Comparison of ENCODE assay signal across 8 cellular contexts in the genomic region with DNA sequence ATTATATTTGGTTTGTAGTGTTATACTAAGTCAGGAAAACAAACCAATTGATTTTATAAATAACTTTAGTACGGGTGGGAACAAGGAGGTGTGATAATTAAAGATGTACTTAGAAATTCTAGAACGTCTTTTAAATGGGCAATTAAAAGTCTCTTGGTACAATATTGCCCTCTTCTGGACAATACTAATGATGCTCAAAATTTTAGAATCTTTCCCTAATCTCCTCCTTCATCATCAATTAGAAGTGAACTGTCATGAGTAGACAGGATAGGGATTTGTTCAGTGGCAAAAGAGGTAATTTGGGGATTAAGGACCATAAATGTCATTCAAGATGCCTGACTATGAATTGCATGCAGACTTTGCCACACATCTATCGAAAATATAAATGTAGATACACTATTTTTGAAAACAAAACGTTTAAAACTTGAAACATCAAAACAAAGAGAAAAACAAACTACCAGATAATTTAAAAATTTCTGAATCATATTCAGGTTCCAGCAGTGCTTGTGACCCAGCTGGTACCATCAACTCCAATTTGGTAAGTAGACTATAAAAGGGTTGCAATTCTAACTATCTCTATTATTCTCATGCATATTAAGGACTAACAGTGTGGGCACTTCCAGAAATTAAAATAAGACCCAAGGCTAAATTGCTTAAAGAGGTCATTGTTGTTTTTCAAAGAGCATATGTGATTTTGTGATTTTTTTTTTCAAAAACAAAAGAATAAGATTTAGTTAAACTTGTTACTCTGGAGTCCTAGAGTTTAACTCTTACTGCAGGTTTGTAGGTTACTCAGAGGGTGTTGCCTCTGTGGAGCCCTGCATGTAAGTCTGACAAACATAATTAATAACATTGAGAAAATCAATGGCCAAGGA.
A peak's percentile ranks its signal among the peaks of the same experiment; 100 is the strongest.
DNase-seq lines count a peak whose midpoint lies in the region; ATAC-seq and TF ChIP-seq lines count a peak whose summit lies in the region.

No MANE protein-coding gene starts in this region.

- no peaks in the 10 kb centered on the region for H3K36me3 Mint-ChIP-seq in CD8-positive, alpha-beta T cell

- H3K4me1 ChIP-seq in CD8-positive, alpha-beta T cell (ENCODE audit: insufficient read depth, low read length) = peaks cover 19% of the 10 kb centered on the region

- H3K9me3 ChIP-seq in CD8-positive, alpha-beta T cell (ENCODE audit: low read length) = no peaks in the 10 kb centered on the region

- H3K27ac Mint-ChIP-seq in CD8-positive, alpha-beta T cell = no peak overlapping the region

- H3K4me3 Mint-ChIP-seq in CD8-positive, alpha-beta T cell = no peak overlapping the region

- no peak for ATAC-seq in CD8-positive, alpha-beta T cell
- ATAC-seq in HG03460 (IDR thresholded peaks at IDR 0.05; ENCODE audit: unreplicated experiment) = no peak
- no peak for ATAC-seq in GM21619 (IDR thresholded peaks at IDR 0.05; ENCODE audit: unreplicated experiment)

- no peak overlapping the region for H3K27ac ChIP-seq in CD8-positive, alpha-beta T cell (ENCODE audit: low read depth, low read length)
- no peak overlapping the region for H3K27ac ChIP-seq in RWPE1
- no peak overlapping the region for H3K27ac ChIP-seq in caudate nucleus (ENCODE audit: low read depth, low read length)

- POLR2A ChIA-PET in CD8-positive, alpha-beta T cell (lab: Charles Lee) = no interaction called here
- POLR2A ChIA-PET in RWPE1 (lab: Yijun Ruan, JAX; ENCODE audit: low non-redundant PET) = no interaction called here

- DNase-seq in CD8-positive, alpha-beta T cell = no peak
- peak; percentile 27 for DNase-seq in RWPE1 (ENCODE audit: low spot score)
- peak in 1 of 2 donors; percentile 53 for DNase-seq in foreskin fibroblast
- DNase-seq in superior temporal gyrus (ENCODE audit: extremely low spot score) = peak; percentile 82
- DNase-seq in caudate nucleus (lab: John Stamatoyannopoulos, UW) = no peak

- no peaks in the 10 kb centered on the region for H3K9me3 Mint-ChIP-seq in CD8-positive, alpha-beta T cell

- no peaks in the 10 kb centered on the region for H3K36me3 ChIP-seq in CD8-positive, alpha-beta T cell (ENCODE audit: insufficient read depth, low read length)

- no peak overlapping the region for H3K4me3 ChIP-seq in CD8-positive, alpha-beta T cell (ENCODE audit: low read depth, low read length)
- H3K4me3 ChIP-seq in foreskin fibroblast (ENCODE audit: low read depth in 1 of 2, low read length in 2 of 2) = no peak overlapping the region

- no peaks in the 10 kb centered on the region for H3K27me3 Mint-ChIP-seq in CD8-positive, alpha-beta T cell (ENCODE audit: low read depth)

- peak; percentile 77 for TF ChIP-seq RAD21 in Ishikawa (IDR thresholded peaks at IDR 0.05; ENCODE audit: low read depth)

- H3K4me1 Mint-ChIP-seq in CD8-positive, alpha-beta T cell (ENCODE audit: low read depth) = peaks cover 30% of the 10 kb centered on the region

- CTCF ChIA-PET in CD8-positive, alpha-beta T cell (lab: Charles Lee) = interaction anchor here (0.6 to 6.9 kb wide), 18 partner anchors 9 to 308 kb away, joined by 3 to 62 read pairs (median 4); no protein-coding TSS in a partner anchor
- CTCF ChIA-PET in RWPE1 (lab: Yijun Ruan, JAX) = no interaction called here

- intact Hi-C loops in CD8-positive, alpha-beta T cell (cut with DNase I, micrococcal nuclease) = loop anchor here (1.0 to 5.0 kb wide), 7 partner anchors 105 to 1011 kb away; no protein-coding TSS in a partner anchor

- TF ChIP-seq EP300 in Ishikawa (IDR thresholded peaks at IDR 0.05; ENCODE audit: borderline replicate concordance) = no peak

- H3K27me3 ChIP-seq in CD8-positive, alpha-beta T cell (ENCODE audit: insufficient read depth, low read length) = no peaks in the 10 kb centered on the region

- peak; percentile 67 for TF ChIP-seq CTCF in CD8-positive, alpha-beta T cell (IDR thresholded peaks at IDR 0.05)
- peak; percentile 73 for TF ChIP-seq CTCF in RWPE1 (conservative IDR thresholded peaks at IDR 0.05; ENCODE audit: low read depth)
- TF ChIP-seq CTCF in foreskin fibroblast (IDR thresholded peaks at IDR 0.05; ENCODE audit: low read depth, low read length) = peak; percentile 23

TF ChIP-seq in Ishikawa, 13 proteins besides CTCF, POLR2A, EP300 and RAD21:
- no peak for TF ChIP-seq TAF1 (IDR thresholded peaks at IDR 0.05; ENCODE audit: low read depth)
- no peak for TF ChIP-seq TEAD4 (IDR thresholded peaks at IDR 0.05)
- no peak for TF ChIP-seq NFIC (IDR thresholded peaks at IDR 0.05)
- TF ChIP-seq, protein P1, sequence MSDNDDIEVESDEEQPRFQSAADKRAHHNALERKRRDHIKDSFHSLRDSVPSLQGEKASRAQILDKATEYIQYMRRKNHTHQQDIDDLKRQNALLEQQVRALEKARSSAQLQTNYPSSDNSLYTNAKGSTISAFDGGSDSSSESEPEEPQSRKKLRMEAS (IDR thresholded peaks at IDR 0.05) = no peak
- no peak for TF ChIP-seq FOXM1 (IDR thresholded peaks at IDR 0.05; ENCODE audit: borderline replicate concordance, low read depth)
- TF ChIP-seq CREB1 (IDR thresholded peaks at IDR 0.05; ENCODE audit: low read depth) = no peak
- no peak for TF ChIP-seq ZBTB7A (IDR thresholded peaks at IDR 0.05; ENCODE audit: low read depth)
- TF ChIP-seq, protein P2, sequence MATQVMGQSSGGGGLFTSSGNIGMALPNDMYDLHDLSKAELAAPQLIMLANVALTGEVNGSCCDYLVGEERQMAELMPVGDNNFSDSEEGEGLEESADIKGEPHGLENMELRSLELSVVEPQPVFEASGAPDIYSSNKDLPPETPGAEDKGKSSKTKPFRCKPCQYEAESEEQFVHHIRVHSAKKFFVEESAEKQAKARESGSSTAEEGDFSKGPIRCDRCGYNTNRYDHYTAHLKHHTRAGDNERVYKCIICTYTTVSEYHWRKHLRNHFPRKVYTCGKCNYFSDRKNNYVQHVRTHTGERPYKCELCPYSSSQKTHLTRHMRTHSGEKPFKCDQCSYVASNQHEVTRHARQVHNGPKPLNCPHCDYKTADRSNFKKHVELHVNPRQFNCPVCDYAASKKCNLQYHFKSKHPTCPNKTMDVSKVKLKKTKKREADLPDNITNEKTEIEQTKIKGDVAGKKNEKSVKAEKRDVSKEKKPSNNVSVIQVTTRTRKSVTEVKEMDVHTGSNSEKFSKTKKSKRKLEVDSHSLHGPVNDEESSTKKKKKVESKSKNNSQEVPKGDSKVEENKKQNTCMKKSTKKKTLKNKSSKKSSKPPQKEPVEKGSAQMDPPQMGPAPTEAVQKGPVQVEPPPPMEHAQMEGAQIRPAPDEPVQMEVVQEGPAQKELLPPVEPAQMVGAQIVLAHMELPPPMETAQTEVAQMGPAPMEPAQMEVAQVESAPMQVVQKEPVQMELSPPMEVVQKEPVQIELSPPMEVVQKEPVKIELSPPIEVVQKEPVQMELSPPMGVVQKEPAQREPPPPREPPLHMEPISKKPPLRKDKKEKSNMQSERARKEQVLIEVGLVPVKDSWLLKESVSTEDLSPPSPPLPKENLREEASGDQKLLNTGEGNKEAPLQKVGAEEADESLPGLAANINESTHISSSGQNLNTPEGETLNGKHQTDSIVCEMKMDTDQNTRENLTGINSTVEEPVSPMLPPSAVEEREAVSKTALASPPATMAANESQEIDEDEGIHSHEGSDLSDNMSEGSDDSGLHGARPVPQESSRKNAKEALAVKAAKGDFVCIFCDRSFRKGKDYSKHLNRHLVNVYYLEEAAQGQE (IDR thresholded peaks at IDR 0.05; ENCODE audit: low read depth) = no peak
- TF ChIP-seq EGR1 (IDR thresholded peaks at IDR 0.05) = no peak
- TF ChIP-seq YY1 (IDR thresholded peaks at IDR 0.05; ENCODE audit: low read depth) = no peak
- TF ChIP-seq, protein P3, sequence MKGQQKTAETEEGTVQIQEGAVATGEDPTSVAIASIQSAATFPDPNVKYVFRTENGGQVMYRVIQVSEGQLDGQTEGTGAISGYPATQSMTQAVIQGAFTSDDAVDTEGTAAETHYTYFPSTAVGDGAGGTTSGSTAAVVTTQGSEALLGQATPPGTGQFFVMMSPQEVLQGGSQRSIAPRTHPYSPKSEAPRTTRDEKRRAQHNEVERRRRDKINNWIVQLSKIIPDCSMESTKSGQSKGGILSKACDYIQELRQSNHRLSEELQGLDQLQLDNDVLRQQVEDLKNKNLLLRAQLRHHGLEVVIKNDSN (IDR thresholded peaks at IDR 0.05) = no peak
- no peak for TF ChIP-seq CEBPB (IDR thresholded peaks at IDR 0.05)
- no peak for TF ChIP-seq TCF12 (IDR thresholded peaks at IDR 0.05; ENCODE audit: low read depth)

Comparison
In these comparisons a context has a peak if more than half of its experiments do, and no peak if none do; other contexts are left out.
1. DNase-seq: peak in RWPE1 (single experiment) and superior temporal gyrus (single experiment); none in CD8-positive, alpha-beta T cell (0 of 7) and caudate nucleus (0 of 61).
2. CTCF ChIP-seq: peak in every context shown above with its lines; median percentile 73 in RWPE1; 67 in CD8-positive, alpha-beta T cell; 23 in foreskin fibroblast.